8 cellular contexts compared by ENCODE assay signal in the genomic region with DNA sequence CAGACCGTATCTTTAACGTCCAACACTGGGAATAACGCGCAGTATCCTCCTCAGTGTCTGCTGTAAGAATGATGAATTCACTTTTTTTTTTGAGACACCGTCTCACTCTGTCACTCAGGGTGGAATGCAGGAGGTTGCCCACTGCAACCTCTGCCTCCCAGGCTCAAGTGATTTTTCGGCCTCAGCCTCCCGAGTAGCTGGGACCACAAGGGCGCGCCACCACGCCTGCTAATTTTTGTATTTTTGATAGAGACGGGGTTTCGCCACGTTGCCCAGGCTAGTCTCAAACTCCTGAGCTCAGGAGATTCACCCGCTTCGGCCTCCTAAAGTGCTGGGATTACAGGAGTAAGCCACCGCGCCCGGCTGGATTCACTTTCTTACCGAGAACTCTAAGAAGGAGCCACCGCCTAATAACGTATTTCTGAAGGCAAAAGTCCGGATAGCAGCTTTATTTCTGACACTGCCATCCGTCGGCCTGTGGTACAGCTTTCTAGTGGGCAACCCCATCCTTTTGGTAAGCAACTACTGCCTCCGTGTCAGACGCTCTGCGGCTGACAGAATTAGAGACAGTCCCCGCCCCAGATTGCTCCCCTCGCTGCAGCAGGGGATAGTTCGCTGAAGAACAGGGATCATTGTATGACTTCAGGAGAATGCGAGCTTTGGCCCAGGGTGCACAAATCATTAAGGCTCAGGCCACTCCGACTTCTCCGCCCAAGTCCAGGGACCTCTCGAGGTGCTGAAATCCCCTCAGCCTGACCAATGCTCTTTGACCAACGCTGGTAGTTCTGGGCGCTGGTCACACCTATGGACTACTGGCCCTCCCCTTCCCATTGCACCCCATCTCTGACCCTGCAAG. TPM values are rescaled to one million over a fixed set of nuclear protein-coding genes. Genes with fewer than 3 reads are reported as not detected.
DNase-seq lines count a peak whose midpoint lies in the region; ATAC-seq lines count a peak whose summit lies in the region.

No MANE protein-coding gene starts in this region.

- ATAC-seq in activated CD8-positive, alpha-beta memory T cell treated with anti-CD3 and anti-CD28 coated beads, Interleukin-2, amount 10 ng/mL, durations not matched to agents 7 days and 5 days: no peak
- ATAC-seq in HG03521 (IDR thresholded peaks at IDR 0.05; ENCODE audit: unreplicated experiment) (peak; percentile 11), GM18520 (IDR thresholded peaks at IDR 0.05; ENCODE audit: unreplicated experiment) (no peak)
- peak; percentile 11 for ATAC-seq in activated naive CD8-positive, alpha-beta T cell treated with anti-CD3 and anti-CD28 coated beads, Interleukin-2, amount 10 ng/mL, durations not matched to agents 7 days and 5 days (ENCODE audit: low read depth)

- peak overlapping the region; percentile 91 for H3K4me3 ChIP-seq in skeletal muscle cell (ENCODE audit: low read depth, low read length)

- H3K36me3 Mint-ChIP-seq in activated CD8-positive, alpha-beta memory T cell treated with anti-CD3 and anti-CD28 coated beads, Interleukin-2, amount 10 ng/mL, durations not matched to agents 7 days and 5 days: peaks cover 20% of the 10 kb centered on the region
- peaks cover 21% of the 10 kb centered on the region for H3K36me3 Mint-ChIP-seq in activated naive CD8-positive, alpha-beta T cell treated with anti-CD3 and anti-CD28 coated beads, Interleukin-2, amount 10 ng/mL, durations not matched to agents 7 days and 5 days

- no peaks in the 10 kb centered on the region for H3K9me3 Mint-ChIP-seq in activated CD8-positive, alpha-beta memory T cell treated with anti-CD3 and anti-CD28 coated beads, Interleukin-2, amount 10 ng/mL, durations not matched to agents 7 days and 5 days (ENCODE audit: low read depth)
- no peaks in the 10 kb centered on the region for H3K9me3 Mint-ChIP-seq in activated naive CD8-positive, alpha-beta T cell treated with anti-CD3 and anti-CD28 coated beads, Interleukin-2, amount 10 ng/mL, durations not matched to agents 7 days and 5 days

- DNase-seq in activated CD8-positive, alpha-beta memory T cell treated with anti-CD3 and anti-CD28 coated beads, Interleukin-2, amount 10 ng/mL, durations not matched to agents 7 days and 5 days: peak; percentile 60
- no peak for DNase-seq in activated CD8-positive, alpha-beta memory T cell treated with anti-CD3 and anti-CD28 coated beads for 24 hours
- DNase-seq in activated naive CD8-positive, alpha-beta T cell treated with anti-CD3 and anti-CD28 coated beads, Interleukin-2, amount 10 ng/mL, durations not matched to agents 7 days and 5 days: peak; percentile 46
- DNase-seq in hepatic stellate cell (ENCODE audit: low spot score): peak; percentile 57
- no peak for DNase-seq in skeletal muscle cell (ENCODE audit: low read depth)
- no peak for DNase-seq in NCI-H128 (lab: John Stamatoyannopoulos, UW; ENCODE audit: unreplicated experiment)

- H3K4me1 Mint-ChIP-seq in activated CD8-positive, alpha-beta memory T cell treated with anti-CD3 and anti-CD28 coated beads, Interleukin-2, amount 10 ng/mL, durations not matched to agents 7 days and 5 days: peaks cover 31% of the 10 kb centered on the region
- H3K4me1 Mint-ChIP-seq in activated naive CD8-positive, alpha-beta T cell treated with anti-CD3 and anti-CD28 coated beads, Interleukin-2, amount 10 ng/mL, durations not matched to agents 7 days and 5 days: peaks cover 16% of the 10 kb centered on the region

- H3K4me3 Mint-ChIP-seq in activated CD8-positive, alpha-beta memory T cell treated with anti-CD3 and anti-CD28 coated beads, Interleukin-2, amount 10 ng/mL, durations not matched to agents 7 days and 5 days: peak overlapping the region; percentile 95
- H3K4me3 Mint-ChIP-seq in activated naive CD8-positive, alpha-beta T cell treated with anti-CD3 and anti-CD28 coated beads, Interleukin-2, amount 10 ng/mL, durations not matched to agents 7 days and 5 days: peak overlapping the region; percentile 95

- POLR2A ChIA-PET in activated naive CD8-positive, alpha-beta T cell treated with anti-CD3 and anti-CD28 coated beads, Interleukin-2, amount 10 ng/mL, durations not matched to agents 7 days and 5 days (lab: Charles Lee): no interaction called here

- peak overlapping the region; percentile 94 for H3K27ac Mint-ChIP-seq in activated CD8-positive, alpha-beta memory T cell treated with anti-CD3 and anti-CD28 coated beads, Interleukin-2, amount 10 ng/mL, durations not matched to agents 7 days and 5 days
- peak overlapping the region; percentile 90 for H3K27ac Mint-ChIP-seq in activated naive CD8-positive, alpha-beta T cell treated with anti-CD3 and anti-CD28 coated beads, Interleukin-2, amount 10 ng/mL, durations not matched to agents 7 days and 5 days

- CTCF ChIA-PET in activated CD8-positive, alpha-beta memory T cell treated with anti-CD3 and anti-CD28 coated beads, Interleukin-2, amount 10 ng/mL, durations not matched to agents 7 days and 5 days (lab: Charles Lee): interaction anchor here (1.5 to 1.9 kb wide), 3 partner anchors 8 to 40 kb away, joined by 3 to 8 read pairs (median 6); no protein-coding TSS in a partner anchor

- no peaks in the 10 kb centered on the region for H3K27me3 Mint-ChIP-seq in activated CD8-positive, alpha-beta memory T cell treated with anti-CD3 and anti-CD28 coated beads, Interleukin-2, amount 10 ng/mL, durations not matched to agents 7 days and 5 days
- H3K27me3 Mint-ChIP-seq in activated naive CD8-positive, alpha-beta T cell treated with anti-CD3 and anti-CD28 coated beads, Interleukin-2, amount 10 ng/mL, durations not matched to agents 7 days and 5 days: no peaks in the 10 kb centered on the region

RNA-seq across cellular contexts. Expression of a gene that starts 0.6 kb away (rescaled TPM):
- 10 to 100 TPM; 17.7 to 20.8 TPM for total RNA-seq in activated CD8-positive, alpha-beta memory T cell treated with anti-CD3 and anti-CD28 coated beads, Interleukin-2, amount 10 ng/mL, durations not matched to agents 7 days and 5 days
- 10 to 100 TPM; 18.7 to 20.2 TPM for total RNA-seq in activated naive CD8-positive, alpha-beta T cell treated with anti-CD3 and anti-CD28 coated beads, Interleukin-2, amount 10 ng/mL, durations not matched to agents 7 days and 5 days

RNA-seq across cellular contexts. Expression of a gene that starts 5.0 kb away (rescaled TPM):
- total RNA-seq in activated CD8-positive, alpha-beta memory T cell treated with anti-CD3 and anti-CD28 coated beads, Interleukin-2, amount 10 ng/mL, durations not matched to agents 7 days and 5 days: 1,000 to 10,000 TPM; 1,245 to 1,320 TPM
- total RNA-seq in activated naive CD8-positive, alpha-beta T cell treated with anti-CD3 and anti-CD28 coated beads, Interleukin-2, amount 10 ng/mL, durations not matched to agents 7 days and 5 days: 1,000 to 10,000 TPM; 1,523 to 1,613 TPM

Comparison
In these comparisons a context has a peak if more than half of its experiments do, and no peak if none do; other contexts are left out.
1. DNase-seq: peak in activated CD8-positive, alpha-beta memory T cell treated with anti-CD3 and anti-CD28 coated beads, Interleukin-2, amount 10 ng/mL, durations not matched to agents 7 days and 5 days (single experiment), activated naive CD8-positive, alpha-beta T cell treated with anti-CD3 and anti-CD28 coated beads, Interleukin-2, amount 10 ng/mL, durations not matched to agents 7 days and 5 days (single experiment) and hepatic stellate cell (single experiment); none in activated CD8-positive, alpha-beta memory T cell treated with anti-CD3 and anti-CD28 coated beads for 24 hours (single experiment), skeletal muscle cell (single experiment) and NCI-H128 (single experiment).
2. ATAC-seq: peak in HG03521 (single experiment) and activated naive CD8-positive, alpha-beta T cell treated with anti-CD3 and anti-CD28 coated beads, Interleukin-2, amount 10 ng/mL, durations not matched to agents 7 days and 5 days (single experiment); none in activated CD8-positive, alpha-beta memory T cell treated with anti-CD3 and anti-CD28 coated beads, Interleukin-2, amount 10 ng/mL, durations not matched to agents 7 days and 5 days (single experiment) and GM18520 (single experiment).